Comparison of ENCODE assay signal across 10 cellular contexts in the genomic region with DNA sequence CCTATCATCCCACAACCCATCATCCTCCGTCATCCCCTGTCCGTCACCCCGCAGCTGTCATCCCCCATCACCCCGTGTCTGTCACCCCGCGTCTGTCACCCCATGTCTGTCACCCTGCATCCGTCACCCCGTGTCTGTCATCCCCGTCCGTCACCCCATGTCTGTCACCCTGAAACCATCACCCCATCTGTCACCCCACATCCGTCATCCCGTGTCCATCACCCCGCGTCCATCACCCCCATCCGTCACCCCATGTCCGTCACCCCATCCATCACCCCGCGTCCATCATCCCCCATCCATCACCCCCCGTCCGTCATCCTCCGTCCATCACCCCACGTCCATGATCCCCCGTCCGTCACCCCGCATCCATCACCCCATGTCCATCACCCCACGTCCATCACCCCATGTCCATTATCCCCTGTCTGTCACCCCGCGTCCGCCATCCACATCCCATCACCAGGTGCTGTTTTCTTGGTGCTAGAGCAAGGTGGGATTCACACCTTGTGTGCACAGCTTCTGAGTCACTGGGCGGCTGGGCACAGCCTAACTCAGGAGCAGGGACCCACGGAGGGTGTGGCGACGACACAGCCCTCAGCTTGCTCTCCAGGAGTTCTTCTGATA. TPM values are rescaled to one million over a fixed set of nuclear protein-coding genes. Genes with fewer than 3 reads are reported as not detected.
DNase-seq lines count a peak whose midpoint lies in the region; ATAC-seq and TF ChIP-seq lines count a peak whose summit lies in the region.
"Had no signal": no experiment of that assay in that cellular context is flagged by ENCODE, and none has a peak within 500 bp of the region (broad histone marks: within the 10 kb centered on the region; RNA-seq: fewer than 3 reads in every experiment).

No MANE protein-coding gene starts in this region.

- ATAC-seq in RWPE2 (ENCODE audit: low read depth) (no peak), GM18868 (IDR thresholded peaks at IDR 0.05; ENCODE audit: unreplicated experiment) (no peak), esophagus mucosa (no peak), GM21423 (IDR thresholded peaks at IDR 0.05; ENCODE audit: unreplicated experiment) (no peak)
- ATAC-seq: foreskin keratinocyte had no signal

- H3K9ac ChIP-seq in BLaER1 treated with 17β-estradiol and CSF1 and Interleukin-3, amounts not matched to agents 10 nM and 100 nM, result peak overlapping the region in 8 of 11 experiments; percentile 30 to 84 (median 74); a peak in 13 of 22 replicates

- H3K4me1 Mint-ChIP-seq in endothelial cell (ENCODE audit: unreplicated experiment) (peaks cover 65% of the 10 kb centered on the region), osteocyte (ENCODE audit: unreplicated experiment) (peaks cover 77% of the 10 kb centered on the region)

- intact Hi-C loops in esophagus squamous epithelium (cut with DNase I), result no loop called here

- peaks cover 0 to 24% (median 4%) of the 10 kb centered on the region in 11 experiments; a peak in 7 of 22 replicates for H3K36me3 ChIP-seq in BLaER1 treated with 17β-estradiol and CSF1 and Interleukin-3, amounts not matched to agents 10 nM and 100 nM
- H3K36me3 ChIP-seq in RWPE2 (ENCODE audit: low read depth) (no peaks in the 10 kb centered on the region), esophagus squamous epithelium (no peaks in the 10 kb centered on the region)

- DNase-seq in RWPE2 (ENCODE audit: low spot score) (peak; percentile 54), endothelial cell (ENCODE audit: low spot score) (no peak), osteocyte (ENCODE audit: extremely low spot score, unreplicated experiment) (no peak), esophagus squamous epithelium (lab: John Stamatoyannopoulos, UW) (no peak)
- DNase-seq: foreskin keratinocyte; stimulated activated CD4-positive, alpha-beta T cell treated with anti-CD3 and anti-CD28 coated beads, Interleukin-15, amount 100 ng/mL, for 24 hours had no signal

- H3K9me3 Mint-ChIP-seq in endothelial cell (ENCODE audit: unreplicated experiment) (no peaks in the 10 kb centered on the region), osteocyte (ENCODE audit: unreplicated experiment) (no peaks in the 10 kb centered on the region)

- TF ChIP-seq CTCF in RWPE2 (IDR thresholded peaks at IDR 0.05; ENCODE audit: poor library complexity, severe bottlenecking), result no peak
- TF ChIP-seq CTCF in endothelial cell (IDR thresholded peaks at IDR 0.05; ENCODE audit: unreplicated experiment), result no peak
- TF ChIP-seq CTCF in osteocyte (IDR thresholded peaks at IDR 0.05), result no peak
- no peak for TF ChIP-seq CTCF in esophagus squamous epithelium (IDR thresholded peaks at IDR 0.05)

- H3K36me3 Mint-ChIP-seq in endothelial cell (ENCODE audit: low read depth, unreplicated experiment) (peaks cover 16% of the 10 kb centered on the region), osteocyte (ENCODE audit: unreplicated experiment) (peaks cover 3% of the 10 kb centered on the region)

- peaks cover 47 to 86% (median 72%) of the 10 kb centered on the region in 11 experiments for H4K20me1 ChIP-seq in BLaER1 treated with 17β-estradiol and CSF1 and Interleukin-3, amounts not matched to agents 10 nM and 100 nM

- H3K4me1 ChIP-seq in BLaER1 treated with 17β-estradiol and CSF1 and Interleukin-3, amounts not matched to agents 10 nM and 100 nM, result peaks cover 83 to 89% (median 87%) of the 10 kb centered on the region in 10 experiments
- H3K4me1 ChIP-seq in RWPE2 (ENCODE audit: insufficient read depth, poor library complexity, severe bottlenecking) (no peaks in the 10 kb centered on the region), esophagus squamous epithelium (peaks cover 0 to 49% (median 23%) of the 10 kb centered on the region in 3 donors)
- H3K4me1 ChIP-seq: foreskin keratinocyte had no signal

- H3K27ac ChIP-seq in BLaER1 treated with 17β-estradiol and CSF1 and Interleukin-3, amounts not matched to agents 10 nM and 100 nM, result peak overlapping the region in 7 of 11 experiments; percentile 76 to 93 (median 81); a peak in 13 of 22 replicates
- H3K27ac ChIP-seq in RWPE2 (ENCODE audit: poor library complexity, severe bottlenecking) (no peak overlapping the region), esophagus squamous epithelium (peak overlapping the region in 2 of 4 donors; percentile 21 to 59)
- H3K27ac ChIP-seq: foreskin keratinocyte had no signal

- 91 to 93% methylated on average over 27 to 30 of the region's 33 CpGs for WGBS in esophagus squamous epithelium, 2 donors

- no peaks in the 10 kb centered on the region for H3K27me3 ChIP-seq in BLaER1 treated with 17β-estradiol and CSF1 and Interleukin-3, amounts not matched to agents 10 nM and 100 nM
- H3K27me3 ChIP-seq in RWPE2 (ENCODE audit: insufficient read depth, poor library complexity, severe bottlenecking) (no peaks in the 10 kb centered on the region), esophagus squamous epithelium (no peaks in the 10 kb centered on the region)
- H3K27me3 ChIP-seq: foreskin keratinocyte had no signal

- H3K9me3 ChIP-seq in BLaER1 treated with 17β-estradiol and CSF1 and Interleukin-3, amounts not matched to agents 10 nM and 100 nM (replicated peaks in 1 of 11), result no peaks in the 10 kb centered on the region
- no peaks in the 10 kb centered on the region for H3K9me3 ChIP-seq in RWPE2 (ENCODE audit: severe bottlenecking)
- no peaks in the 10 kb centered on the region for H3K9me3 ChIP-seq in esophagus squamous epithelium

- peak overlapping the region; percentile 81 to 96 (median 90) for H3K4me2 ChIP-seq in BLaER1 treated with 17β-estradiol and CSF1 and Interleukin-3, amounts not matched to agents 10 nM and 100 nM

- H3K4me3 Mint-ChIP-seq in endothelial cell (ENCODE audit: unreplicated experiment) (no peak overlapping the region), osteocyte (ENCODE audit: unreplicated experiment) (no peak overlapping the region)

- no peak overlapping the region for H3K4me3 ChIP-seq in BLaER1 treated with 17β-estradiol and CSF1 and Interleukin-3, amounts not matched to agents 10 nM and 100 nM
- no peak overlapping the region for H3K4me3 ChIP-seq in RWPE2 (ENCODE audit: severe bottlenecking)
- H3K4me3 ChIP-seq in esophagus squamous epithelium, result no peak overlapping the region

- no peak for TF ChIP-seq POLR2A in esophagus squamous epithelium (IDR thresholded peaks at IDR 0.05)

- peak overlapping the region; percentile 74 for H3K27ac Mint-ChIP-seq in endothelial cell (ENCODE audit: unreplicated experiment)
- peak overlapping the region; percentile 80 for H3K27ac Mint-ChIP-seq in osteocyte (ENCODE audit: unreplicated experiment)

- H3K27me3 Mint-ChIP-seq in endothelial cell (ENCODE audit: unreplicated experiment), result peaks cover 20% of the 10 kb centered on the region
- no peaks in the 10 kb centered on the region for H3K27me3 Mint-ChIP-seq in osteocyte (ENCODE audit: unreplicated experiment)

RNA-seq across cellular contexts. Expression of a gene that starts 24.2 kb away (rescaled TPM):
- total RNA-seq in endothelial cell (ENCODE audit: unreplicated experiment), result 34.0 TPM
- total RNA-seq in osteocyte, result 44.8 and 45.5 TPM in 2 replicates
- total RNA-seq in esophagus mucosa, result 1.6 TPM
- 1 to 10 TPM; 1.4 to 8.8 (median 3.1) TPM for total RNA-seq in esophagus squamous epithelium
